Comparison of ENCODE assay signal across 22 cellular contexts in the genomic region with DNA sequence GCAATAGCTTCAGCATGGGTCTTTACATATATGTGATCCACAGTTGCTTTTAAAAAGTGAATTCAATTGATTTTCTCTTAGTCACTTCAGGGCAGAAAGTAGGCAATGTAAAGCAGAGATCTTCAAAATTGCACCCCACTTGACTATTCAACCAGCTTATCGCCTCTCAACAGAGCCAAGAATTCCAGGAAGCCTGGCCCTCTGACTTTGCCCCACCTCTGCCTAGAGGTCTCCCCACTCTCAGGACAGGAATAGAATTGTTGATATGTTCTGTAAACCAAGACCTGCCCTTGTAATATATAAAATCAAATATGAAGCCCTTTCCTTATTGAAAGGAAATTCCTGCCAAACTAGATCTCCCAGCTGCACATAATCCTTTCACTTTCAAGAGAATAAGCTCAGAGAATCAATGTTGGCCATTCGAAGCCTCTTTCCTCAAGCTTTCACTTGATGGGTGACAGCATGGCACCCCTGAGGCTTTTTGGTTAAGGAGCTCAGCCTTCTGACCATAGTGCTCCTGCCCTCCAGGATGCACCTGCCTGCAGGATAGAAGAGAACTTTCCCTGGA.
DNase-seq lines count a peak whose midpoint lies in the region; ATAC-seq, FAIRE-seq and TF ChIP-seq lines count a peak whose summit lies in the region.
"Had no signal": no experiment of that assay in that cellular context is flagged by ENCODE, and none has a peak within 500 bp of the region (broad histone marks: within the 10 kb centered on the region; RNA-seq: fewer than 3 reads in every experiment).

No MANE protein-coding gene starts in this region.

- no peaks in the 10 kb centered on the region; the same call in 1 of the 2 replicates for H3K9me2 ChIP-seq in PC-9 (ENCODE audit: insufficient read depth)

- BruUV-seq in PC-9 (replicated peaks; lab: Mats Ljungman, UMichigan) = no TSS peak

- H3K79me2 ChIP-seq in PC-9 (ENCODE audit: low read depth) = no peaks in the 10 kb centered on the region

- POLR2A ChIA-PET in PC-9 (lab: Charles Lee; ENCODE audit: unreplicated experiment) = interaction anchor here (0.7 kb wide), 2 partner anchors 13 to 24 kb away, joined by 4 read pairs; no protein-coding TSS in a partner anchor

- no peak for ATAC-seq in HG02763 (IDR thresholded peaks at IDR 0.05; ENCODE audit: unreplicated experiment)
- no peak for ATAC-seq in HG03342 (IDR thresholded peaks at IDR 0.05; ENCODE audit: unreplicated experiment)

- WGBS in small intestine, 3 donors = 43 to 53% (median 47%) methylated on average over 2 of the region's 2 CpGs

- no peak for FAIRE-seq in small intestine (lab: Jason Lieb, UNC)
- FAIRE-seq: GM19239, H1 had no signal

- TF ChIP-seq CTCF in PC-9 (conservative IDR thresholded peaks at IDR 0.05) = no peak

- no peak overlapping the region for H2AFZ ChIP-seq in PC-9

- no peaks in the 10 kb centered on the region for H3F3A ChIP-seq in PC-9 (ENCODE audit: insufficient read depth, low read depth)

- H4K20me1 ChIP-seq in PC-9 (ENCODE audit: insufficient read depth) = no peaks in the 10 kb centered on the region

- H3K36me3 ChIP-seq in PC-9 (ENCODE audit: low read depth) (no peaks in the 10 kb centered on the region), small intestine (ENCODE audit: control insufficient read depth in 2 of 2, insufficient read depth in 2 of 2, low read length in 2 of 2) (no peaks in the 10 kb centered on the region)

- H3K9me3 ChIP-seq in PC-9 (ENCODE audit: insufficient read depth, low read depth) (no peaks in the 10 kb centered on the region), small intestine (ENCODE audit: control insufficient read depth, low read depth) (no peaks in the 10 kb centered on the region)

- intact Hi-C loops in PC-9 (cut with micrococcal nuclease; ENCODE audit: unreplicated experiment) = no loop called here

- H3K4me1 ChIP-seq in PC-9 (replicated peaks; ENCODE audit: insufficient read depth) (0 out of 2 replicates have a peak, but pooled peaks cover 11% of the 10 kb centered on the region), small intestine (ENCODE audit: control insufficient read depth in 2 of 2, insufficient read depth in 1 of 2, low read depth in 1 of 2, low read length in 1 of 2) (no peaks in the 10 kb centered on the region)

- H3K4me2 ChIP-seq in PC-9 = 0 out of 2 replicates have a peak overlapping the region, but pooled peaks have one; percentile 5

- DNase-seq in HT-29 (ENCODE audit: low spot score) (peak; percentile 51), PC-9 (no peak), erythroblast (lab: John Stamatoyannopoulos, UW) (peak; percentile 2 to 13), small intestine (peak; percentile 38), T-helper 1 cell (no peak), RKO (ENCODE audit: low spot score) (no peak)
- DNase-seq: ACHN; AML-193; COR-L47; DMS153; KBM-7; NCI-H1417 treated with DMSO at 0.1 percent for 48 hours; NCI-H1930; NCI-H2171; NCI-H446 treated with DMSO at 0.1 percent for 48 hours; NK-92 treated with Interleukin-12 subunit alpha and Interleukin-12 subunit beta, amount 100 ng/mL, for 24 hours had no signal

- H3K4me3 ChIP-seq in PC-9 = no peak overlapping the region
- no peak overlapping the region for H3K4me3 ChIP-seq in small intestine (ENCODE audit: low read depth in 1 of 2, low read length in 2 of 2)
- H3K4me3 ChIP-seq: SK-N-MC had no signal

- no peaks in the 10 kb centered on the region for H3K27me3 ChIP-seq in PC-9 (ENCODE audit: insufficient read depth, low read depth)
- no peaks in the 10 kb centered on the region for H3K27me3 ChIP-seq in small intestine (ENCODE audit: control insufficient read depth in 2 of 2, insufficient read depth in 2 of 2, low read length in 2 of 2)

- CTCF ChIA-PET in PC-9 (lab: Charles Lee) = no interaction called here

- no peak for TF ChIP-seq POLR2A in erythroblast (IDR thresholded peaks at IDR 0.05; ENCODE audit: low read length)

- H3K27ac ChIP-seq in PC-9 (no peak overlapping the region), small intestine (ENCODE audit: low read depth in 1 of 2, low read length in 1 of 2) (no peak overlapping the region)
- H3K27ac ChIP-seq: HL-60, SK-N-MC had no signal

Comparison
In these comparisons a context has a peak if more than half of its experiments do, and no peak if none do; other contexts are left out.
1. DNase-seq: peak in HT-29 (single experiment), erythroblast (2 of 2) and small intestine (single experiment); none in PC-9 (0 of 2), T-helper 1 cell (0 of 5) and RKO (single experiment).